31 cellular contexts compared by ENCODE assay signal in the genomic region with DNA sequence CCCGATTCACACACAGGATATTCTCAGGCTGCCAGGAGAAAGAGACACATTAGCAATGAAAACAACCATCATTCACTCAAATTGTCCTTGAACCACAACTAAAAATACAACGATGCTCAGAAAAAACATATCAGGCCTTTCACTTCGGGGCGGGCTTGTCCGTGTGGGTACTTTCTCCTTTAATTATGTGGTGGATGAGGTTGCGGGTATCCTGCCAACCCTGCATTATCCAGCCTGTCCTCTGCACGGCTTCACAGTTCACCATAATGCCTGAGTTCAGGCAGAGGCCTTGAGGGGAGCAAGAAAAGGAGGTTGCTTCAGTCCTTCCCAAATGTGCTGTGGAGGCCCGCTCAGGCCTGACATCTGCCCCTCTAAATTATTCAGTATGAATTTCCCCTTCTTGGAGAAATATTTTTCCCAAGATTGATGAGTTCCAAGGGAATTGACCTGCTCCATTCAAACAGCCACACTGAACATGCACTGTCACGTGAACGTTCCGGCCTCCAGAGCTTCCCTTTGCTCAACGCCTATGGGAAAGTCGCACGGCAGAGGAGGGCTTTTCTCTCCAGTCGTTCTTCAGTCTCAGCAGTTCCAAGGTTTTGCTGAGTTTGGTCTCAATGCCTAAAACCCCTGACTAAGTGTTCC.
"Had no signal": no experiment of that assay in that cellular context is flagged by ENCODE, and none has a peak within 500 bp of the region (broad histone marks: within the 10 kb centered on the region; RNA-seq: fewer than 3 reads in every experiment).

No MANE protein-coding gene starts in this region.

- FAIRE-seq: endothelial cell of umbilical vein, small intestine had no signal

- H3K27me3 ChIP-seq: adrenal gland, heart right ventricle, neural progenitor cell, stomach, suprapubic skin, tibial artery, upper lobe of right lung had no signal

- H3K9ac ChIP-seq: neural progenitor cell had no signal

- H2AFZ ChIP-seq: neural progenitor cell had no signal

- H3K4me3 ChIP-seq: adrenal gland, heart right ventricle, lower lobe of right lung, neural progenitor cell, stomach, suprapubic skin, tibial artery, upper lobe of right lung had no signal

- H3K9me3 ChIP-seq: adrenal gland, heart right ventricle, lower lobe of right lung, stomach, suprapubic skin, tibial artery, upper lobe of right lung had no signal

- DNase-seq: activated CD4-positive, alpha-beta T cell treated with anti-CD3 and anti-CD28 coated beads for 4 hours; activated CD4-positive, alpha-beta T cell treated with anti-CD3 and anti-CD28 coated beads, Interleukin-2, amount 50 U/mL, for 4 hours; activated naive CD4-positive, alpha-beta T cell; activated naive CD8-positive, alpha-beta T cell treated with anti-CD3 and anti-CD28 coated beads for 36 hours; activated T-cell treated with anti-CD3 and anti-CD28 coated beads for 4 hours; activated T-cell treated with anti-CD3 and anti-CD28 coated beads, Interleukin-2, amount 50 U/mL, for 72 hours; adrenal gland; aorta; cortex of kidney; effector memory CD8-positive, alpha-beta T cell; foreskin melanocyte; heart right ventricle; kidney glomerular epithelial cell; lower lobe of right lung; mesenchymal stem cell; naive thymus-derived CD8-positive, alpha-beta T cell; occipital lobe; small intestine; stimulated activated CD4-positive, alpha-beta T cell treated with anti-CD3 and anti-CD28 coated beads, Interleukin-1b, Interleukin-23, amount 100 ng/mL, for 48 hours; stimulated activated CD4-positive, alpha-beta T cell treated with anti-CD3 and anti-CD28 coated beads, Interleukin-4, amount 100 ng/mL, for 4 hours; stimulated activated CD8-positive, alpha-beta memory T cell treated with anti-CD3 and anti-CD28 coated beads, Interleukin-4, amount 100 ng/mL, for 48 hours; stomach; tibial artery; upper lobe of right lung had no signal

- H3K4me2 ChIP-seq: neural progenitor cell had no signal

- H3K27ac ChIP-seq: adrenal gland, heart right ventricle, lower lobe of right lung, neural progenitor cell, stomach, suprapubic skin, tibial artery, upper lobe of right lung, VCaP had no signal

- ATAC-seq: activated T-cell treated with anti-CD3 and anti-CD28 coated beads, Interleukin-2, amount 50 U/mL, for 72 hours; effector memory CD8-positive, alpha-beta T cell; esophagus mucosa; heart right ventricle; lower lobe of right lung; naive thymus-derived CD8-positive, alpha-beta T cell; sciatic nerve; stimulated activated memory B cell treated with anti-CD40 and anti-IgM and Interleukin-4, amounts not matched to agents 10 μg/mL and 1 μg/mL and 100 μg/mL, for 72 hours; upper lobe of right lung had no signal

- H3K4me1 ChIP-seq: adrenal gland, heart right ventricle, lower lobe of right lung, neural progenitor cell, stomach, suprapubic skin, tibial artery, upper lobe of right lung had no signal

- H3K36me3 ChIP-seq: adrenal gland, heart right ventricle, lower lobe of right lung, neural progenitor cell, stomach, suprapubic skin, tibial artery, upper lobe of right lung had no signal
